19 cellular contexts compared by ENCODE assay signal in genomic region chr4:16693040-16693506, GRCh38.
DNase-seq lines count a peak whose midpoint lies in the region; ATAC-seq and TF ChIP-seq lines count a peak whose summit lies in the region.
"Had no signal": no experiment of that assay in that cellular context is flagged by ENCODE, and none has a peak within 500 bp of the region (broad histone marks: within the 10 kb centered on the region; RNA-seq: fewer than 3 reads in every experiment).

No MANE protein-coding gene starts in this region.

- ATAC-seq in GM23338 = no peak
- ATAC-seq in left cardiac atrium = peak; percentile 44 to 59
- no peak for ATAC-seq in HG03442 (IDR thresholded peaks at IDR 0.05; ENCODE audit: unreplicated experiment)
- ATAC-seq: activated CD4-positive, alpha-beta T cell treated with anti-CD3 and anti-CD28 coated beads for 36 hours; effector memory CD8-positive, alpha-beta T cell had no signal

- H3K27me3 ChIP-seq in GM23338 (ENCODE audit: insufficient read depth) (no peaks in the 10 kb centered on the region), stomach smooth muscle (ENCODE audit: control insufficient read depth in 1 of 2, insufficient read depth in 2 of 2, low read length in 2 of 2) (no peaks in the 10 kb centered on the region)
- H3K27me3 ChIP-seq: SJSA1 had no signal

- H3K9me3 ChIP-seq in stomach smooth muscle (ENCODE audit: control insufficient read depth in 2 of 2, low read length in 2 of 2) = no peaks in the 10 kb centered on the region
- H3K9me3 ChIP-seq: SJSA1 had no signal

- no peaks in the 10 kb centered on the region for H3F3A ChIP-seq in GM23338 (replicated peaks; ENCODE audit: low read depth)

- DNase-seq in GM23338 (ENCODE audit: low spot score) = no peak
- DNase-seq in SK-MEL-5 (ENCODE audit: low read depth, low spot score) = peak; percentile 88
- no peak for DNase-seq in left cardiac atrium
- DNase-seq in CD1c-positive myeloid dendritic cell (ENCODE audit: extremely low spot score) = no peak
- DNase-seq in D341Med (ENCODE audit: low spot score) = no peak
- DNase-seq in middle frontal gyrus (ENCODE audit: extremely low spot score, low spot score) = no peak
- DNase-seq: activated CD4-positive, alpha-beta T cell treated with anti-CD3 and anti-CD28 coated beads for 36 hours; activated effector memory CD4-positive, alpha-beta T cell treated with anti-CD3 and anti-CD28 coated beads, Interleukin-2, amount 50 U/mL, for 16 hours; effector memory CD8-positive, alpha-beta T cell; EL; kidney; MV-4-11; NCI-H2029 treated with DMSO at 0.1 percent for 48 hours; NCI-H524 had no signal

- H3K36me3 ChIP-seq in GM23338 (ENCODE audit: insufficient read depth) (no peaks in the 10 kb centered on the region), stomach smooth muscle (ENCODE audit: control insufficient read depth in 2 of 2, insufficient read depth in 2 of 2, low read length in 2 of 2) (no peaks in the 10 kb centered on the region)
- H3K36me3 ChIP-seq: SJSA1 had no signal

- intact Hi-C loops in left cardiac atrium (cut with DNase I) = no loop called here

- H3K9me2 ChIP-seq in GM23338 (ENCODE audit: insufficient read depth) = peaks cover 5% of the 10 kb centered on the region; the same call in 1 of the 2 replicates

- H3K4me3 Mint-ChIP-seq in GM23338 = no peak overlapping the region
- H3K4me3 Mint-ChIP-seq: activated CD4-positive, alpha-beta T cell treated with anti-CD3 and anti-CD28 coated beads for 36 hours; effector memory CD8-positive, alpha-beta T cell; IgD-negative memory B cell; stimulated activated naive CD8-positive, alpha-beta T cell treated with anti-CD3 and anti-CD28 coated beads, Interleukin-15, Interleukin-2, amounts not matched to agents 100 ng/mL and 50 ng/mL, for 24 hours had no signal

- H4K20me1 ChIP-seq in GM23338 (replicated peaks; ENCODE audit: insufficient read depth) = no peaks in the 10 kb centered on the region

- H3K4me1 ChIP-seq in GM23338 (ENCODE audit: insufficient read depth) (peaks cover 45% of the 10 kb centered on the region), stomach smooth muscle (ENCODE audit: control insufficient read depth, insufficient read depth, low read length) (peaks cover 14% of the 10 kb centered on the region)

- H3K4me1 Mint-ChIP-seq in GM23338 = peaks cover 65% of the 10 kb centered on the region
- H3K4me1 Mint-ChIP-seq: activated CD4-positive, alpha-beta T cell treated with anti-CD3 and anti-CD28 coated beads for 36 hours; IgD-negative memory B cell had no signal

- H3K27me3 Mint-ChIP-seq in GM23338 (ENCODE audit: insufficient read depth, low read depth, poor library complexity) = peaks cover 13% of the 10 kb centered on the region
- H3K27me3 Mint-ChIP-seq: effector memory CD8-positive, alpha-beta T cell; IgD-negative memory B cell had no signal

- H3K79me2 ChIP-seq in GM23338 (replicated peaks; ENCODE audit: insufficient read depth) = no peaks in the 10 kb centered on the region

- H3K27ac Mint-ChIP-seq in GM23338 = peak overlapping the region; percentile 39; the same call in 1 of the 2 replicates
- H3K27ac Mint-ChIP-seq: activated CD4-positive, alpha-beta T cell treated with anti-CD3 and anti-CD28 coated beads for 36 hours; effector memory CD8-positive, alpha-beta T cell; IgD-negative memory B cell; stimulated activated naive CD8-positive, alpha-beta T cell treated with anti-CD3 and anti-CD28 coated beads, Interleukin-15, Interleukin-2, amounts not matched to agents 100 ng/mL and 50 ng/mL, for 24 hours had no signal

- in situ Hi-C loops in SK-MEL-5 (cut with HindIII; ENCODE audit: low pct_unique_long_range_greater_than_20kb, low sequenced_read_pairs) = no loop called here

- H3K9ac ChIP-seq in stomach smooth muscle (ENCODE audit: low read length in 2 of 2) = no peak overlapping the region

- peak overlapping the region; percentile 27 for H3K4me2 ChIP-seq in GM23338

- H3K4me3 ChIP-seq in GM23338 (no peak overlapping the region), stomach smooth muscle (ENCODE audit: low read length in 2 of 2) (no peak overlapping the region)
- H3K4me3 ChIP-seq: SJSA1 had no signal

- H3K36me3 Mint-ChIP-seq in GM23338 (ENCODE audit: low read depth) = peaks cover 11% of the 10 kb centered on the region; the same call in 2 of the 3 replicates
- H3K36me3 Mint-ChIP-seq: IgD-negative memory B cell had no signal

- no peak for TF ChIP-seq CTCF in GM23338 (conservative IDR thresholded peaks at IDR 0.05; ENCODE audit: low read depth in 2 of 2)

- H2AFZ ChIP-seq in GM23338 = no peak overlapping the region

- H3K27ac ChIP-seq in GM23338 (ENCODE audit: low read depth) = peak overlapping the region; percentile 43; the same call in 1 of the 2 replicates
- H3K27ac ChIP-seq in stomach smooth muscle (ENCODE audit: low read length) = peak overlapping the region; percentile 46
- H3K27ac ChIP-seq: SJSA1 had no signal

- no peaks in the 10 kb centered on the region for H3K9me3 Mint-ChIP-seq in GM23338
- H3K9me3 Mint-ChIP-seq: stimulated activated naive CD8-positive, alpha-beta T cell treated with anti-CD3 and anti-CD28 coated beads, Interleukin-15, Interleukin-2, amounts not matched to agents 100 ng/mL and 50 ng/mL, for 24 hours had no signal

TF ChIP-seq in GM23338, 12 proteins besides CTCF, POLR2A, EP300 and RAD21:
- TF ChIP-seq ETS1 (IDR thresholded peaks at IDR 0.05) (no peak), POLR2AphosphoS5 (IDR thresholded peaks at IDR 0.05; ENCODE audit: low read depth) (no peak), EZH2 (IDR thresholded peaks at IDR 0.05; ENCODE audit: low read depth, unreplicated experiment) (no peak), NANOG (IDR thresholded peaks at IDR 0.05; ENCODE audit: borderline replicate concordance) (no peak), REST (IDR thresholded peaks at IDR 0.05; ENCODE audit: unreplicated experiment) (no peak), CREB1 (CRISPR knock-in tag; IDR thresholded peaks at IDR 0.05; ENCODE audit: low read depth) (no peak), ZNF114 (CRISPR knock-in tag; IDR thresholded peaks at IDR 0.05) (no peak), EZH2phosphoT487 (IDR thresholded peaks at IDR 0.05; ENCODE audit: unreplicated experiment) (no peak), STAT1 (IDR thresholded peaks at IDR 0.05; ENCODE audit: unreplicated experiment) (no peak), ZNF331 (CRISPR knock-in tag; IDR thresholded peaks at IDR 0.05; ENCODE audit: low read depth) (no peak)
TF ChIP-seq in GM23338: peak in this region for 0.

Comparison
In these comparisons a context has a peak if more than half of its experiments do, and no peak if none do; other contexts are left out.
1. ATAC-seq: peak in left cardiac atrium (2 of 2); none in GM23338 (single experiment) and HG03442 (single experiment).